8 cellular contexts compared by ENCODE assay signal in the genomic region with DNA sequence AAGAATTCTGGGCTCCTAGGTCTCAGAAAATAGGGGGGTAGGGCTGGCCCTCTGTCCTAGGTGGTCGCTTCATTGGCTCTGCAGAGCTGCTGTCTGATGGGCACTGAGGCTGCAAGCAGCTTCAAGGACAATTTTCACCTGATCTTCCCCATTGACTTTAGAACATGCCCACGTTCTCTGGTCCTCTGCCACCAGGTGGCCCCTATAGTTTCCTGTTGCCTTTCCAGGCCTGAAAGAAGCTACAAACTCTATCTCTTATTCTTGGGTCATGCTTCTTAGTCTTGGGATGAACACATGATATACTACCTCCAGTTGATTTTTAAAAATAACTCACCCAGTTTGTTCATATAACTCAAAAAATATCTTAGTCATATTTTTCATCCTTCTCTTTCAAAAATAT. TPM values are rescaled to one million over a fixed set of nuclear protein-coding genes. Genes with fewer than 3 reads are reported as not detected.
DNase-seq lines count a peak whose midpoint lies in the region; ATAC-seq and TF ChIP-seq lines count a peak whose summit lies in the region.

No MANE protein-coding gene starts in this region.

- H4K91ac ChIP-seq in mesenchymal stem cell (ENCODE audit: low read length): no peak overlapping the region

- no peak overlapping the region for H2AK5ac ChIP-seq in mesenchymal stem cell (ENCODE audit: low read length, severe bottlenecking)

- no peak overlapping the region for H3K4me2 ChIP-seq in GM23338
- H3K4me2 ChIP-seq in PC-3 (ENCODE audit: low read length): no peak overlapping the region
- no peak overlapping the region for H3K4me2 ChIP-seq in mesenchymal stem cell (ENCODE audit: low read length, poor library complexity, severe bottlenecking)

- no peak overlapping the region for H3K9ac ChIP-seq in PC-3 (ENCODE audit: low read length)
- no peak overlapping the region for H3K9ac ChIP-seq in mesenchymal stem cell (ENCODE audit: low read length)

- no peak overlapping the region for H3K4ac ChIP-seq in mesenchymal stem cell (ENCODE audit: low read depth in 1 of 2, low read length in 2 of 2)

- no peaks in the 10 kb centered on the region for H3K36me3 Mint-ChIP-seq in CD4-positive, alpha-beta memory T cell
- no peaks in the 10 kb centered on the region for H3K36me3 Mint-ChIP-seq in GM23338 (ENCODE audit: low read depth)

- no peak overlapping the region for H3K14ac ChIP-seq in mesenchymal stem cell (ENCODE audit: low read length in 2 of 2)

- no peaks in the 10 kb centered on the region for H3K9me3 Mint-ChIP-seq in CD4-positive, alpha-beta memory T cell
- H3K9me3 Mint-ChIP-seq in GM23338: no peaks in the 10 kb centered on the region

- POLR2A ChIA-PET in CD4-positive, alpha-beta memory T cell (lab: Charles Lee; ENCODE audit: partially characterized antibody): interaction anchor here (1.2 kb wide), 1 partner anchor 61 kb away, joined by 3 read pairs; a partner anchor contains a TSS
- POLR2A ChIA-PET in PC-3 (lab: Charles Lee; ENCODE audit: unreplicated experiment): no interaction called here

- CTCF ChIA-PET in CD4-positive, alpha-beta memory T cell (lab: Charles Lee; ENCODE audit: partially characterized antibody): interaction anchor here (0.5 to 1.5 kb wide), 11 partner anchors 10 to 831 kb away, joined by 3 to 5 read pairs (median 4); a partner anchor contains a TSS
- CTCF ChIA-PET in PC-3 (lab: Charles Lee): interaction anchor here (0.8 to 1.6 kb wide), 3 partner anchors 17 to 326 kb away, joined by 3 to 4 read pairs (median 3); a partner anchor contains a TSS

- H4K8ac ChIP-seq in mesenchymal stem cell (ENCODE audit: low read length): no peak overlapping the region

- no peak overlapping the region for H2BK120ac ChIP-seq in mesenchymal stem cell (ENCODE audit: low read depth, low read length)

- H2AFZ ChIP-seq in GM23338: peak overlapping the region; percentile 70; the same call in 1 of the 2 replicates
- H2AFZ ChIP-seq in PC-3 (ENCODE audit: low read length): no peak overlapping the region
- no peak overlapping the region for H2AFZ ChIP-seq in mesenchymal stem cell (ENCODE audit: low read depth, low read length)

- no peak for TF ChIP-seq EP300 in tibial nerve (IDR thresholded peaks at IDR 0.05)

- in situ Hi-C loops in astrocyte of the spinal cord (cut with HindIII; ENCODE audit: low sequenced_read_pairs): no loop called here

- TF ChIP-seq CTCF in GM23338 (conservative IDR thresholded peaks at IDR 0.05; ENCODE audit: low read depth in 2 of 2) (peak; percentile 59 to 69), PC-3 (conservative IDR thresholded peaks at IDR 0.05; ENCODE audit: low read depth, low read length) (peak; percentile 56), astrocyte of the spinal cord (IDR thresholded peaks at IDR 0.05; ENCODE audit: low read depth, low read length) (peak; percentile 49), tibial nerve (IDR thresholded peaks at IDR 0.05) (peak in 1 of 5 experiments; percentile 9)

- no peak overlapping the region for H2BK15ac ChIP-seq in mesenchymal stem cell (ENCODE audit: low read depth, poor library complexity, severe bottlenecking)

- no peaks in the 10 kb centered on the region for H3K4me1 ChIP-seq in CD4-positive, alpha-beta memory T cell (ENCODE audit: insufficient read depth, low read length)
- no peaks in the 10 kb centered on the region for H3K4me1 ChIP-seq in GM23338 (ENCODE audit: insufficient read depth)
- no peaks in the 10 kb centered on the region for H3K4me1 ChIP-seq in PC-3 (ENCODE audit: insufficient read depth, low read length)
- no peaks in the 10 kb centered on the region for H3K4me1 ChIP-seq in mesenchymal stem cell (ENCODE audit: control insufficient read depth, insufficient read depth, low read depth, low read length)
- no peaks in the 10 kb centered on the region for H3K4me1 ChIP-seq in tibial nerve

- 10% methylated on average over 2 of the region's 2 CpGs for WGBS in mesenchymal stem cell
- 57 to 61% methylated on average over 2 of the region's 2 CpGs for WGBS in tibial nerve, 2 donors

- peaks cover 0 to 2% (median 0%) of the 10 kb centered on the region in 4 donors for H3K4me1 Mint-ChIP-seq in CD4-positive, alpha-beta memory T cell
- no peaks in the 10 kb centered on the region for H3K4me1 Mint-ChIP-seq in GM23338

- intact Hi-C loops in CD4-positive, alpha-beta memory T cell (cut with micrococcal nuclease): loop anchor here (1.0 to 10.0 kb wide), 2 partner anchors 326 to 849 kb away; no protein-coding TSS in a partner anchor
- intact Hi-C loops in PC-3 (cut with micrococcal nuclease): loop anchor here (5.0 to 10.0 kb wide), 2 partner anchors 61 to 329 kb away; a partner anchor contains a TSS

- H3K4me3 ChIP-seq in CD4-positive, alpha-beta memory T cell (ENCODE audit: low read length in 2 of 2): no peak overlapping the region
- H3K4me3 ChIP-seq in GM23338 (no peak overlapping the region), PC-3 (ENCODE audit: low read length) (no peak overlapping the region), astrocyte of the spinal cord (ENCODE audit: low read depth, low read length) (no peak overlapping the region), mesenchymal stem cell (ENCODE audit: insufficient read depth in 1 of 2, low read depth in 1 of 2, low read length in 2 of 2) (no peak overlapping the region), tibial nerve (no peak overlapping the region)

- H3F3A ChIP-seq in GM23338 (replicated peaks; ENCODE audit: low read depth) (no peaks in the 10 kb centered on the region), PC-3 (ENCODE audit: low read length, unreplicated experiment) (no peaks in the 10 kb centered on the region)

- H3K18ac ChIP-seq in mesenchymal stem cell (ENCODE audit: low read depth in 1 of 2, low read length in 2 of 2): no peak overlapping the region

- no peak overlapping the region for H3K4me3 Mint-ChIP-seq in CD4-positive, alpha-beta memory T cell
- H3K4me3 Mint-ChIP-seq in GM23338: no peak overlapping the region

- no peak overlapping the region for H2BK5ac ChIP-seq in mesenchymal stem cell (ENCODE audit: low read depth, low read length, poor library complexity, severe bottlenecking)

- H2BK12ac ChIP-seq in mesenchymal stem cell (ENCODE audit: low read length in 2 of 2): no peak overlapping the region

- H3K9me2 ChIP-seq in GM23338 (ENCODE audit: insufficient read depth) (no peaks in the 10 kb centered on the region), PC-3 (replicated peaks; ENCODE audit: low read length) (no peaks in the 10 kb centered on the region)

- no TSS peak for BruUV-seq in PC-3 (replicated peaks; lab: Mats Ljungman, UMichigan)

- DNase-seq in CD4-positive, alpha-beta memory T cell: peak in 4 of 5 donors; percentile 18 to 29 (median 23)
- DNase-seq in GM23338 (ENCODE audit: low spot score) (peak; percentile 77), PC-3 (peak; percentile 45), astrocyte of the spinal cord (ENCODE audit: low read depth, low spot score) (peak; percentile 2), mesenchymal stem cell (peak; percentile 34), tibial nerve (ENCODE audit: low spot score in 2 of 2) (no peak)

- peaks cover 3 to 10% of the 10 kb centered on the region in 2 donors for H3K27me3 Mint-ChIP-seq in CD4-positive, alpha-beta memory T cell
- H3K27me3 Mint-ChIP-seq in GM23338 (ENCODE audit: insufficient read depth, low read depth, poor library complexity): no peaks in the 10 kb centered on the region

- H3K79me1 ChIP-seq in mesenchymal stem cell (replicated peaks; ENCODE audit: low read length, poor library complexity, severe bottlenecking): no peaks in the 10 kb centered on the region

- no peaks in the 10 kb centered on the region for H3K27me3 ChIP-seq in CD4-positive, alpha-beta memory T cell (ENCODE audit: insufficient read depth, low read length)
- H3K27me3 ChIP-seq in GM23338 (ENCODE audit: insufficient read depth) (no peaks in the 10 kb centered on the region), PC-3 (ENCODE audit: low read length) (no peaks in the 10 kb centered on the region), mesenchymal stem cell (ENCODE audit: control insufficient read depth in 1 of 2, insufficient read depth in 1 of 2, low read length in 2 of 2) (no peaks in the 10 kb centered on the region), tibial nerve (no peaks in the 10 kb centered on the region)

- no peak overlapping the region for H3K27ac Mint-ChIP-seq in CD4-positive, alpha-beta memory T cell
- H3K27ac Mint-ChIP-seq in GM23338: no peak overlapping the region

- H3K23ac ChIP-seq in mesenchymal stem cell (ENCODE audit: low read length in 2 of 2): no peak overlapping the region

- no peaks in the 10 kb centered on the region for H3K36me3 ChIP-seq in CD4-positive, alpha-beta memory T cell (ENCODE audit: insufficient read depth, low read length)
- H3K36me3 ChIP-seq in GM23338 (ENCODE audit: insufficient read depth) (no peaks in the 10 kb centered on the region), PC-3 (ENCODE audit: low read depth, low read length) (no peaks in the 10 kb centered on the region), mesenchymal stem cell (ENCODE audit: control insufficient read depth in 1 of 2, insufficient read depth in 2 of 2, low read depth in 1 of 2, low read length in 2 of 2) (no peaks in the 10 kb centered on the region), tibial nerve (no peaks in the 10 kb centered on the region)

- ATAC-seq in GM23338: peak; percentile 88
- ATAC-seq in PC-3: peak; percentile 70
- ATAC-seq in HG03520 (IDR thresholded peaks at IDR 0.05; ENCODE audit: unreplicated experiment): no peak
- ATAC-seq in GM21825 (IDR thresholded peaks at IDR 0.05; ENCODE audit: unreplicated experiment): no peak

- H3K27ac ChIP-seq in CD4-positive, alpha-beta memory T cell (ENCODE audit: low read depth, low read length): no peak overlapping the region
- H3K27ac ChIP-seq in GM23338 (ENCODE audit: low read depth): no peak overlapping the region
- H3K27ac ChIP-seq in PC-3 (ENCODE audit: low read length): no peak overlapping the region
- H3K27ac ChIP-seq in mesenchymal stem cell (ENCODE audit: low read length, poor library complexity, severe bottlenecking): no peak overlapping the region
- no peak overlapping the region for H3K27ac ChIP-seq in tibial nerve

- no peak for TF ChIP-seq POLR2A in tibial nerve (IDR thresholded peaks at IDR 0.05)

- H3K79me2 ChIP-seq in GM23338 (replicated peaks; ENCODE audit: insufficient read depth) (no peaks in the 10 kb centered on the region), PC-3 (ENCODE audit: low read length) (no peaks in the 10 kb centered on the region)

- H4K20me1 ChIP-seq in GM23338 (replicated peaks; ENCODE audit: insufficient read depth) (no peaks in the 10 kb centered on the region), PC-3 (ENCODE audit: low read length) (no peaks in the 10 kb centered on the region)

- H3K9me3 ChIP-seq in CD4-positive, alpha-beta memory T cell (ENCODE audit: control insufficient read depth in 1 of 2, low read length in 2 of 2): no peaks in the 10 kb centered on the region
- H3K9me3 ChIP-seq in PC-3 (ENCODE audit: low read length): no peaks in the 10 kb centered on the region
- H3K9me3 ChIP-seq in mesenchymal stem cell (ENCODE audit: control insufficient read depth, low read length): no peaks in the 10 kb centered on the region
- no peaks in the 10 kb centered on the region for H3K9me3 ChIP-seq in tibial nerve

RNA-seq across cellular contexts. Expression of a gene that starts 26.3 kb away (rescaled TPM):
- not detected for total RNA-seq in CD4-positive, alpha-beta memory T cell
- polyA plus RNA-seq in CD4-positive, alpha-beta memory T cell: not detected
- not detected in 2 replicates for total RNA-seq in GM23338 (2014; rRNA removed; shearing (Covaris generic))
- polyA plus RNA-seq in GM23338 (2016; fragmentation: Nextera tagmentation; extraction: Ambion mirVana): not detected in 2 replicates
- total RNA-seq in PC-3 (2014; rRNA removed) (not detected in 2 replicates), tibial nerve (not detected)
- polyA plus RNA-seq in mesenchymal stem cell (2013, experiment 1 of 2): not detected
- polyA plus RNA-seq in mesenchymal stem cell (2013, experiment 2 of 2): not detected

Comparison
In these comparisons a context has a peak if more than half of its experiments do, and no peak if none do; other contexts are left out.
1. DNase-seq: peak in CD4-positive, alpha-beta memory T cell (4 of 5), GM23338 (single experiment), PC-3 (single experiment), astrocyte of the spinal cord (single experiment) and mesenchymal stem cell (single experiment); none in tibial nerve (0 of 2).
2. ATAC-seq: peak in GM23338 (single experiment) and PC-3 (single experiment); none in HG03520 (single experiment) and GM21825 (single experiment).